In genomic region chr3:195250473-195251251, GRCh38 we compare ENCODE assay signal across 1 cellular context.
TF ChIP-seq lines count a peak whose summit lies in the region.

No MANE protein-coding gene starts in this region.

TF ChIP-seq in K562, 482 proteins besides CTCF, POLR2A, EP300 and RAD21 (continued from another document):
- TF ChIP-seq, protein P1, sequence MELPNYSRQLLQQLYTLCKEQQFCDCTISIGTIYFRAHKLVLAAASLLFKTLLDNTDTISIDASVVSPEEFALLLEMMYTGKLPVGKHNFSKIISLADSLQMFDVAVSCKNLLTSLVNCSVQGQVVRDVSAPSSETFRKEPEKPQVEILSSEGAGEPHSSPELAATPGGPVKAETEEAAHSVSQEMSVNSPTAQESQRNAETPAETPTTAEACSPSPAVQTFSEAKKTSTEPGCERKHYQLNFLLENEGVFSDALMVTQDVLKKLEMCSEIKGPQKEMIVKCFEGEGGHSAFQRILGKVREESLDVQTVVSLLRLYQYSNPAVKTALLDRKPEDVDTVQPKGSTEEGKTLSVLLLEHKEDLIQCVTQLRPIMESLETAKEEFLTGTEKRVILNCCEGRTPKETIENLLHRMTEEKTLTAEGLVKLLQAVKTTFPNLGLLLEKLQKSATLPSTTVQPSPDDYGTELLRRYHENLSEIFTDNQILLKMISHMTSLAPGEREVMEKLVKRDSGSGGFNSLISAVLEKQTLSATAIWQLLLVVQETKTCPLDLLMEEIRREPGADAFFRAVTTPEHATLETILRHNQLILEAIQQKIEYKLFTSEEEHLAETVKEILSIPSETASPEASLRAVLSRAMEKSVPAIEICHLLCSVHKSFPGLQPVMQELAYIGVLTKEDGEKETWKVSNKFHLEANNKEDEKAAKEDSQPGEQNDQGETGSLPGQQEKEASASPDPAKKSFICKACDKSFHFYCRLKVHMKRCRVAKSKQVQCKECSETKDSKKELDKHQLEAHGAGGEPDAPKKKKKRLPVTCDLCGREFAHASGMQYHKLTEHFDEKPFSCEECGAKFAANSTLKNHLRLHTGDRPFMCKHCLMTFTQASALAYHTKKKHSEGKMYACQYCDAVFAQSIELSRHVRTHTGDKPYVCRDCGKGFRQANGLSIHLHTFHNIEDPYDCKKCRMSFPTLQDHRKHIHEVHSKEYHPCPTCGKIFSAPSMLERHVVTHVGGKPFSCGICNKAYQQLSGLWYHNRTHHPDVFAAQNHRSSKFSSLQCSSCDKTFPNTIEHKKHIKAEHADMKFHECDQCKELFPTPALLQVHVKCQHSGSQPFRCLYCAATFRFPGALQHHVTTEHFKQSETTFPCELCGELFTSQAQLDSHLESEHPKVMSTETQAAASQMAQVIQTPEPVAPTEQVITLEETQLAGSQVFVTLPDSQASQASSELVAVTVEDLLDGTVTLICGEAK (IDR thresholded peaks at IDR 0.05): no peak
- TF ChIP-seq, protein P1 (CRISPR knock-in tag; IDR thresholded peaks at IDR 0.05): no peak
- TF ChIP-seq SAP30 (IDR thresholded peaks at IDR 0.05; ENCODE audit: borderline replicate concordance, insufficient read depth, low read depth, low read length, poor library complexity, severe bottlenecking) (no peak), SRF (CRISPR knock-in tag; IDR thresholded peaks at IDR 0.05) (no peak), MEF2D (tag; conservative IDR thresholded peaks at IDR 0.05; ENCODE audit: low read depth) (no peak), SNRNP70 (optimal IDR thresholded peaks at IDR 0.05; ENCODE audit: low read depth, low read length) (no peak), UBTF (IDR thresholded peaks at IDR 0.05; ENCODE audit: borderline replicate concordance in 1 of 2, low read depth in 2 of 2, low read length in 2 of 2) (no peak), RFX5 (IDR thresholded peaks at IDR 0.05; ENCODE audit: low read depth, low read length) (no peak), SMAD1 (IDR thresholded peaks at IDR 0.05; ENCODE audit: low read depth, low read length, partially characterized antibody) (no peak), NR2C2 (CRISPR knock-in tag; IDR thresholded peaks at IDR 0.05) (no peak), NR2C2 (tag; IDR thresholded peaks at IDR 0.05) (no peak), MYC (IDR thresholded peaks at IDR 0.05; ENCODE audit: low read depth, low read length) (no peak), MYC (CRISPR knock-in tag; IDR thresholded peaks at IDR 0.05; ENCODE audit: borderline replicate concordance, low read depth) (no peak)
- TF ChIP-seq, protein P2, sequence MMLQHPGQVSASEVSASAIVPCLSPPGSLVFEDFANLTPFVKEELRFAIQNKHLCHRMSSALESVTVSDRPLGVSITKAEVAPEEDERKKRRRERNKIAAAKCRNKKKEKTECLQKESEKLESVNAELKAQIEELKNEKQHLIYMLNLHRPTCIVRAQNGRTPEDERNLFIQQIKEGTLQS (IDR thresholded peaks at IDR 0.05): no peak
- TF ChIP-seq, protein P2 (CRISPR knock-in tag; conservative IDR thresholded peaks at IDR 0.05): no peak
